ENCODE assay signal across 1 cellular context in the genomic region with DNA sequence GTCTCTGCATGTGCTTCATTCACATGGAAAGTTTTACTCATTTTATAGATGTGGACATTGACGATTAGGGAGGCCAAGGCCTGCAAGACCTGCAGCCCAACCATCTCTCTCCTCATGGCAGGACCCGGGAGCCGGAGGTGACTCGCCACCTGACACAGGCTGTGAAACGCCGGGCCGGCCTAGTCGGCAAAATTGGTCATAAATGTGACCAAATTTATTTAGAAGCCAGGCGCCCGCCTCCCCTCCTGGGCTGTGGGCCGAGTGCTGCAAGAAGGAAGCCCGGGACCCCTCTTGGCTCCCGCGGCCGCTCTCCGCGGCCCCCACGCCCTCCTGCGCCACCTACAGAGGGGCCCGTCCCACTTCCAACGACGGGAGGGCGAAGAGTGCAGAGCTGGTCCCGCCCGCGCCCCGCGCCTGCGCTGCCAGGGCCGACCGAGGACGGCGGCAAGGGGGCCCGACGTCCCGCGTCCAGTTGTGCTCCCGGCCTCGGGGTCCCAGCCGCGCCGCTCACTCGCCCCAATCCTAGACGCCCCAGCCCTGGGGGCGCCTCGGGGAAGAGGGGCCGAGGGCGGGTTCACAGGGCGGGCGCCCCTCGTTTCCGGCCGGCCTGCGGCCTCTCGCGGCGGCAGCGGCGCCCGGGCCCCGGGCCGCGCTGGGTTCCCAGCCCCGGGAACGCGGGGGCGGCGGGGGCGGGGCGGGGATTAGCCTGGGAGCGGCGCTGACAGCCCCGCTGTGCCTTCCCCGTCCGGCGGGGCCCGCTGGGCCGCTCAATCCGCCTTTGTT.
A peak's percentile ranks its signal among the peaks of the same experiment; 100 is the strongest.
TF ChIP-seq lines count a peak whose summit lies in the region.

No MANE protein-coding gene starts in this region.

TF ChIP-seq in K562, 482 proteins besides CTCF, POLR2A, EP300 and RAD21 (continued from another document and continues in another):
- TF ChIP-seq, protein P1, sequence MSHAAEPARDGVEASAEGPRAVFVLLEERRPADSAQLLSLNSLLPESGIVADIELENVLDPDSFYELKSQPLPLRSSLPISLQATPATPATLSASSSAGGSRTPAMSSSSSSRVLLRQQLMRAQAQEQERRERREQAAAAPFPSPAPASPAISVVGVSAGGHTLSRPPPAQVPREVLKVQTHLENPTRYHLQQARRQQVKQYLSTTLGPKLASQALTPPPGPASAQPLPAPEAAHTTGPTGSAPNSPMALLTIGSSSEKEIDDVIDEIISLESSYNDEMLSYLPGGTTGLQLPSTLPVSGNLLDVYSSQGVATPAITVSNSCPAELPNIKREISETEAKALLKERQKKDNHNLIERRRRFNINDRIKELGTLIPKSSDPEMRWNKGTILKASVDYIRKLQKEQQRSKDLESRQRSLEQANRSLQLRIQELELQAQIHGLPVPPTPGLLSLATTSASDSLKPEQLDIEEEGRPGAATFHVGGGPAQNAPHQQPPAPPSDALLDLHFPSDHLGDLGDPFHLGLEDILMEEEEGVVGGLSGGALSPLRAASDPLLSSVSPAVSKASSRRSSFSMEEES (CRISPR knock-in tag; IDR thresholded peaks at IDR 0.05): no peak
- TF ChIP-seq SMAD4 (CRISPR knock-in tag; conservative IDR thresholded peaks at IDR 0.05) (peak; percentile 70; the same call in 1 of the 2 replicates), ZNF586 (CRISPR knock-in tag; conservative IDR thresholded peaks at IDR 0.05) (no peak), ELF2 (CRISPR knock-in tag; IDR thresholded peaks at IDR 0.05) (no peak), FOS (IDR thresholded peaks at IDR 0.05; ENCODE audit: extremely low read depth, insufficient read length) (no peak), ZNF274 (IDR thresholded peaks at IDR 0.05; ENCODE audit: borderline replicate concordance, low read depth, low read length) (no peak), MAFG (tag; conservative IDR thresholded peaks at IDR 0.05) (no peak), PURB (CRISPR knock-in tag; IDR thresholded peaks at IDR 0.05; ENCODE audit: low read depth) (no peak), PCBP2 (IDR thresholded peaks at IDR 0.05; ENCODE audit: low read depth, low read length, poor library complexity, severe bottlenecking) (no peak), HOXB6 (CRISPR knock-in tag; IDR thresholded peaks at IDR 0.05; ENCODE audit: borderline replicate concordance) (no peak), MTA1 (IDR thresholded peaks at IDR 0.05; ENCODE audit: borderline replicate concordance) (no peak), PHTF2 (CRISPR knock-in tag; IDR thresholded peaks at IDR 0.05) (no peak), PCBP1 (IDR thresholded peaks at IDR 0.05; ENCODE audit: low read depth, low read length, poor library complexity, severe bottlenecking) (no peak), ZNF589 (CRISPR knock-in tag; IDR thresholded peaks at IDR 0.05; ENCODE audit: low read depth) (peak; percentile 68; the same call in 1 of the 2 replicates), TCF3 (CRISPR knock-in tag; IDR thresholded peaks at IDR 0.05) (no peak), ZNF644 (tag; IDR thresholded peaks at IDR 0.05; ENCODE audit: low read depth) (0 out of 2 replicates have a peak, but pooled peaks have one; percentile 7), CREM (IDR thresholded peaks at IDR 0.05; ENCODE audit: low read depth) (no peak), MXI1 (IDR thresholded peaks at IDR 0.05; ENCODE audit: low read depth, low read length) (no peak), HNRNPH1 (optimal IDR thresholded peaks at IDR 0.05; ENCODE audit: low read depth, low read length) (no peak), CHD4 (IDR thresholded peaks at IDR 0.05; ENCODE audit: insufficient read depth, insufficient replicate concordance, low read depth, low read length, poor library complexity, severe bottlenecking) (no peak), SRSF9 (IDR thresholded peaks at IDR 0.05; ENCODE audit: borderline replicate concordance, low read depth, low read length) (no peak), SMAD3 (CRISPR knock-in tag; conservative IDR thresholded peaks at IDR 0.05) (no peak), HCFC1 (IDR thresholded peaks at IDR 0.05; ENCODE audit: low read depth, low read length) (no peak), TBP (optimal IDR thresholded peaks at IDR 0.05; ENCODE audit: low read depth, low read length) (no peak), MIER1 (IDR thresholded peaks at IDR 0.05; ENCODE audit: low read depth) (no peak), ZNF23 (CRISPR knock-in tag; IDR thresholded peaks at IDR 0.05) (no peak), L3MBTL2 (IDR thresholded peaks at IDR 0.05) (peak; percentile 75), SAFB2 (IDR thresholded peaks at IDR 0.05; ENCODE audit: borderline replicate concordance, low read depth, low read length, severe bottlenecking) (no peak), ZNF239 (CRISPR knock-in tag; IDR thresholded peaks at IDR 0.05) (no peak), GATAD2B (IDR thresholded peaks at IDR 0.05; ENCODE audit: borderline replicate concordance) (peak; percentile 71; the same call in 1 of the 2 replicates)
- TF ChIP-seq, protein P2, sequence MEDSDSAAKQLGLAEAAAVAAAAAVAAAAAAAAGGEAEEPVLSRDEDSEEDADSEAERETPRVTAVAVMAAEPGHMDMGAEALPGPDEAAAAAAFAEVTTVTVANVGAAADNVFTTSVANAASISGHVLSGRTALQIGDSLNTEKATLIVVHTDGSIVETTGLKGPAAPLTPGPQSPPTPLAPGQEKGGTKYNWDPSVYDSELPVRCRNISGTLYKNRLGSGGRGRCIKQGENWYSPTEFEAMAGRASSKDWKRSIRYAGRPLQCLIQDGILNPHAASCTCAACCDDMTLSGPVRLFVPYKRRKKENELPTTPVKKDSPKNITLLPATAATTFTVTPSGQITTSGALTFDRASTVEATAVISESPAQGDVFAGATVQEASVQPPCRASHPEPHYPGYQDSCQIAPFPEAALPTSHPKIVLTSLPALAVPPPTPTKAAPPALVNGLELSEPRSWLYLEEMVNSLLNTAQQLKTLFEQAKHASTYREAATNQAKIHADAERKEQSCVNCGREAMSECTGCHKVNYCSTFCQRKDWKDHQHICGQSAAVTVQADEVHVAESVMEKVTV (CRISPR knock-in tag; IDR thresholded peaks at IDR 0.05): no peak
- TF ChIP-seq, protein P3, sequence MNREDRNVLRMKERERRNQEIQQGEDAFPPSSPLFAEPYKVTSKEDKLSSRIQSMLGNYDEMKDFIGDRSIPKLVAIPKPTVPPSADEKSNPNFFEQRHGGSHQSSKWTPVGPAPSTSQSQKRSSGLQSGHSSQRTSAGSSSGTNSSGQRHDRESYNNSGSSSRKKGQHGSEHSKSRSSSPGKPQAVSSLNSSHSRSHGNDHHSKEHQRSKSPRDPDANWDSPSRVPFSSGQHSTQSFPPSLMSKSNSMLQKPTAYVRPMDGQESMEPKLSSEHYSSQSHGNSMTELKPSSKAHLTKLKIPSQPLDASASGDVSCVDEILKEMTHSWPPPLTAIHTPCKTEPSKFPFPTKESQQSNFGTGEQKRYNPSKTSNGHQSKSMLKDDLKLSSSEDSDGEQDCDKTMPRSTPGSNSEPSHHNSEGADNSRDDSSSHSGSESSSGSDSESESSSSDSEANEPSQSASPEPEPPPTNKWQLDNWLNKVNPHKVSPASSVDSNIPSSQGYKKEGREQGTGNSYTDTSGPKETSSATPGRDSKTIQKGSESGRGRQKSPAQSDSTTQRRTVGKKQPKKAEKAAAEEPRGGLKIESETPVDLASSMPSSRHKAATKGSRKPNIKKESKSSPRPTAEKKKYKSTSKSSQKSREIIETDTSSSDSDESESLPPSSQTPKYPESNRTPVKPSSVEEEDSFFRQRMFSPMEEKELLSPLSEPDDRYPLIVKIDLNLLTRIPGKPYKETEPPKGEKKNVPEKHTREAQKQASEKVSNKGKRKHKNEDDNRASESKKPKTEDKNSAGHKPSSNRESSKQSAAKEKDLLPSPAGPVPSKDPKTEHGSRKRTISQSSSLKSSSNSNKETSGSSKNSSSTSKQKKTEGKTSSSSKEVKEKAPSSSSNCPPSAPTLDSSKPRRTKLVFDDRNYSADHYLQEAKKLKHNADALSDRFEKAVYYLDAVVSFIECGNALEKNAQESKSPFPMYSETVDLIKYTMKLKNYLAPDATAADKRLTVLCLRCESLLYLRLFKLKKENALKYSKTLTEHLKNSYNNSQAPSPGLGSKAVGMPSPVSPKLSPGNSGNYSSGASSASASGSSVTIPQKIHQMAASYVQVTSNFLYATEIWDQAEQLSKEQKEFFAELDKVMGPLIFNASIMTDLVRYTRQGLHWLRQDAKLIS (CRISPR knock-in tag; IDR thresholded peaks at IDR 0.05): 0 out of 2 replicates have a peak, but pooled peaks have one; percentile 42
- TF ChIP-seq, protein P4, sequence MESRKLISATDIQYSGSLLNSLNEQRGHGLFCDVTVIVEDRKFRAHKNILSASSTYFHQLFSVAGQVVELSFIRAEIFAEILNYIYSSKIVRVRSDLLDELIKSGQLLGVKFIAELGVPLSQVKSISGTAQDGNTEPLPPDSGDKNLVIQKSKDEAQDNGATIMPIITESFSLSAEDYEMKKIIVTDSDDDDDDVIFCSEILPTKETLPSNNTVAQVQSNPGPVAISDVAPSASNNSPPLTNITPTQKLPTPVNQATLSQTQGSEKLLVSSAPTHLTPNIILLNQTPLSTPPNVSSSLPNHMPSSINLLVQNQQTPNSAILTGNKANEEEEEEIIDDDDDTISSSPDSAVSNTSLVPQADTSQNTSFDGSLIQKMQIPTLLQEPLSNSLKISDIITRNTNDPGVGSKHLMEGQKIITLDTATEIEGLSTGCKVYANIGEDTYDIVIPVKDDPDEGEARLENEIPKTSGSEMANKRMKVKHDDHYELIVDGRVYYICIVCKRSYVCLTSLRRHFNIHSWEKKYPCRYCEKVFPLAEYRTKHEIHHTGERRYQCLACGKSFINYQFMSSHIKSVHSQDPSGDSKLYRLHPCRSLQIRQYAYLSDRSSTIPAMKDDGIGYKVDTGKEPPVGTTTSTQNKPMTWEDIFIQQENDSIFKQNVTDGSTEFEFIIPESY (CRISPR knock-in tag; IDR thresholded peaks at IDR 0.05): no peak
- TF ChIP-seq, protein P5, sequence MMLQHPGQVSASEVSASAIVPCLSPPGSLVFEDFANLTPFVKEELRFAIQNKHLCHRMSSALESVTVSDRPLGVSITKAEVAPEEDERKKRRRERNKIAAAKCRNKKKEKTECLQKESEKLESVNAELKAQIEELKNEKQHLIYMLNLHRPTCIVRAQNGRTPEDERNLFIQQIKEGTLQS (IDR thresholded peaks at IDR 0.05): peak; percentile 20; the same call in 1 of the 2 replicates
- TF ChIP-seq, protein P5 (CRISPR knock-in tag; conservative IDR thresholded peaks at IDR 0.05): no peak
- TF ChIP-seq, protein P6, sequence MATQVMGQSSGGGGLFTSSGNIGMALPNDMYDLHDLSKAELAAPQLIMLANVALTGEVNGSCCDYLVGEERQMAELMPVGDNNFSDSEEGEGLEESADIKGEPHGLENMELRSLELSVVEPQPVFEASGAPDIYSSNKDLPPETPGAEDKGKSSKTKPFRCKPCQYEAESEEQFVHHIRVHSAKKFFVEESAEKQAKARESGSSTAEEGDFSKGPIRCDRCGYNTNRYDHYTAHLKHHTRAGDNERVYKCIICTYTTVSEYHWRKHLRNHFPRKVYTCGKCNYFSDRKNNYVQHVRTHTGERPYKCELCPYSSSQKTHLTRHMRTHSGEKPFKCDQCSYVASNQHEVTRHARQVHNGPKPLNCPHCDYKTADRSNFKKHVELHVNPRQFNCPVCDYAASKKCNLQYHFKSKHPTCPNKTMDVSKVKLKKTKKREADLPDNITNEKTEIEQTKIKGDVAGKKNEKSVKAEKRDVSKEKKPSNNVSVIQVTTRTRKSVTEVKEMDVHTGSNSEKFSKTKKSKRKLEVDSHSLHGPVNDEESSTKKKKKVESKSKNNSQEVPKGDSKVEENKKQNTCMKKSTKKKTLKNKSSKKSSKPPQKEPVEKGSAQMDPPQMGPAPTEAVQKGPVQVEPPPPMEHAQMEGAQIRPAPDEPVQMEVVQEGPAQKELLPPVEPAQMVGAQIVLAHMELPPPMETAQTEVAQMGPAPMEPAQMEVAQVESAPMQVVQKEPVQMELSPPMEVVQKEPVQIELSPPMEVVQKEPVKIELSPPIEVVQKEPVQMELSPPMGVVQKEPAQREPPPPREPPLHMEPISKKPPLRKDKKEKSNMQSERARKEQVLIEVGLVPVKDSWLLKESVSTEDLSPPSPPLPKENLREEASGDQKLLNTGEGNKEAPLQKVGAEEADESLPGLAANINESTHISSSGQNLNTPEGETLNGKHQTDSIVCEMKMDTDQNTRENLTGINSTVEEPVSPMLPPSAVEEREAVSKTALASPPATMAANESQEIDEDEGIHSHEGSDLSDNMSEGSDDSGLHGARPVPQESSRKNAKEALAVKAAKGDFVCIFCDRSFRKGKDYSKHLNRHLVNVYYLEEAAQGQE (CRISPR knock-in tag; IDR thresholded peaks at IDR 0.05; ENCODE audit: low read depth): peak; percentile 73; the same call in 1 of the 2 replicates
- TF ChIP-seq, protein P7, sequence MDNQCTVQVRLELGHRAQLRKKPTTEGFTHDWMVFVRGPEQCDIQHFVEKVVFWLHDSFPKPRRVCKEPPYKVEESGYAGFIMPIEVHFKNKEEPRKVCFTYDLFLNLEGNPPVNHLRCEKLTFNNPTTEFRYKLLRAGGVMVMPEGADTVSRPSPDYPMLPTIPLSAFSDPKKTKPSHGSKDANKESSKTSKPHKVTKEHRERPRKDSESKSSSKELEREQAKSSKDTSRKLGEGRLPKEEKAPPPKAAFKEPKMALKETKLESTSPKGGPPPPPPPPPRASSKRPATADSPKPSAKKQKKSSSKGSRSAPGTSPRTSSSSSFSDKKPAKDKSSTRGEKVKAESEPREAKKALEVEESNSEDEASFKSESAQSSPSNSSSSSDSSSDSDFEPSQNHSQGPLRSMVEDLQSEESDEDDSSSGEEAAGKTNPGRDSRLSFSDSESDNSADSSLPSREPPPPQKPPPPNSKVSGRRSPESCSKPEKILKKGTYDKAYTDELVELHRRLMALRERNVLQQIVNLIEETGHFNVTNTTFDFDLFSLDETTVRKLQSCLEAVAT (IDR thresholded peaks at IDR 0.05): no peak
- TF ChIP-seq, protein P8, sequence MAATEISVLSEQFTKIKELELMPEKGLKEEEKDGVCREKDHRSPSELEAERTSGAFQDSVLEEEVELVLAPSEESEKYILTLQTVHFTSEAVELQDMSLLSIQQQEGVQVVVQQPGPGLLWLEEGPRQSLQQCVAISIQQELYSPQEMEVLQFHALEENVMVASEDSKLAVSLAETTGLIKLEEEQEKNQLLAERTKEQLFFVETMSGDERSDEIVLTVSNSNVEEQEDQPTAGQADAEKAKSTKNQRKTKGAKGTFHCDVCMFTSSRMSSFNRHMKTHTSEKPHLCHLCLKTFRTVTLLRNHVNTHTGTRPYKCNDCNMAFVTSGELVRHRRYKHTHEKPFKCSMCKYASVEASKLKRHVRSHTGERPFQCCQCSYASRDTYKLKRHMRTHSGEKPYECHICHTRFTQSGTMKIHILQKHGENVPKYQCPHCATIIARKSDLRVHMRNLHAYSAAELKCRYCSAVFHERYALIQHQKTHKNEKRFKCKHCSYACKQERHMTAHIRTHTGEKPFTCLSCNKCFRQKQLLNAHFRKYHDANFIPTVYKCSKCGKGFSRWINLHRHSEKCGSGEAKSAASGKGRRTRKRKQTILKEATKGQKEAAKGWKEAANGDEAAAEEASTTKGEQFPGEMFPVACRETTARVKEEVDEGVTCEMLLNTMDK (IDR thresholded peaks at IDR 0.05; ENCODE audit: borderline replicate concordance, insufficient read depth, low read depth, low read length, poor library complexity, severe bottlenecking): no peak
- TF ChIP-seq, protein P9, sequence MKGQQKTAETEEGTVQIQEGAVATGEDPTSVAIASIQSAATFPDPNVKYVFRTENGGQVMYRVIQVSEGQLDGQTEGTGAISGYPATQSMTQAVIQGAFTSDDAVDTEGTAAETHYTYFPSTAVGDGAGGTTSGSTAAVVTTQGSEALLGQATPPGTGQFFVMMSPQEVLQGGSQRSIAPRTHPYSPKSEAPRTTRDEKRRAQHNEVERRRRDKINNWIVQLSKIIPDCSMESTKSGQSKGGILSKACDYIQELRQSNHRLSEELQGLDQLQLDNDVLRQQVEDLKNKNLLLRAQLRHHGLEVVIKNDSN (CRISPR knock-in tag; IDR thresholded peaks at IDR 0.05): no peak
